ENCODE assay signal across 8 cellular contexts in the genomic region with DNA sequence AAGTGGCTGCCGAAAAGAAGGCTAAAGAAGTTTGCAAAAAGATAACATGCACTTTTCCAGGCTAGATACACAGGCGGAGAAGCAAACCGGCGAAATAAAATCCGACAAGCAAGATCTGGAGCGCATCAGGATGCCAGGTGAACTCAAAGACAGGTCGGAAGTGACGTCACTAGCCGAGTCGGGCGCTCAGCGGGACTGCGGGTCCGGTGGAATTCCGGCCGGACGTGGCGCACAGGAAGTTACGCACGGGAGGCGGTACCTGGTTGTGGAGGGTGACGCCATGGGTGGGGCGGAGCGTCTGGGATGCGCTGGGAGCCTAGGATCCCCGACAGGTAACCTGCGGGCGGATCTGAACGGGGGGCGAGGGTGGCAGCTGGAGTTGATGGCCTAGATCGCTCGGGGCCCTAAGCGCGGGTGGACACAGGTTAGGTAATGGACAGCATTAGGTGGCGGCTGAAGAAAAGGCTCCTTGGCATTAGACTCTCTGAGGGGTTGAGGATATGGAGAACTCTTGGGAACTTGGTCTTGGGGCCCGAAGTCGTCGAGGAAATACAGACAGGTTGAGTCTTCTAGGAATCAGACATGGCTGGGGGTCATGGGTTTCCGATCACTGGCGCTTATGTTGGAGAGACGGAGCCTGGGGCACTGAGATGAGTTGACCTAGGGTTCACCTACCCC. TPM values are rescaled to one million over a fixed set of nuclear protein-coding genes. Genes with fewer than 3 reads are reported as not detected.
DNase-seq lines count a peak whose midpoint lies in the region; ATAC-seq and TF ChIP-seq lines count a peak whose summit lies in the region.

No MANE protein-coding gene starts in this region.

- peak overlapping the region; percentile 99 for H3K4me3 Mint-ChIP-seq in T-helper 1 cell treated with Interleukin-12 subunit alpha and Interleukin-12 subunit beta and Interleukin-4 antibody, amounts not matched to agents 30 μg/mL and 1 μg/mL, for 36 hours

- no peak for TF ChIP-seq CTCF in GM12875 (IDR thresholded peaks at IDR 0.05; ENCODE audit: borderline replicate concordance, insufficient read depth, low read depth, low read length)
- TF ChIP-seq CTCF in upper lobe of right lung (IDR thresholded peaks at IDR 0.05), result no peak

- no peaks in the 10 kb centered on the region for H3K27me3 ChIP-seq in upper lobe of right lung

- ATAC-seq in HG02763 (IDR thresholded peaks at IDR 0.05; ENCODE audit: unreplicated experiment) (peak; percentile 100), left ventricle myocardium superior (peak; percentile 100), upper lobe of right lung (peak; percentile 100)

- intact Hi-C loops in left ventricle myocardium superior (cut with micrococcal nuclease), result no loop called here
- intact Hi-C loops in posterior vena cava (cut with DNase I), result no loop called here
- intact Hi-C loops in upper lobe of right lung (cut with DNase I), result no loop called here

- no peaks in the 10 kb centered on the region for H3K4me1 ChIP-seq in upper lobe of right lung

- H3K27ac ChIP-seq in upper lobe of right lung, result peak overlapping the region; percentile 66

- peak overlapping the region; percentile 71 for H3K4me3 ChIP-seq in GM12875 (ENCODE audit: low read depth, low read length)
- H3K4me3 ChIP-seq in upper lobe of right lung, result peak overlapping the region; percentile 82

- peak overlapping the region; percentile 96 for H3K27ac Mint-ChIP-seq in T-helper 1 cell treated with Interleukin-12 subunit alpha and Interleukin-12 subunit beta and Interleukin-4 antibody, amounts not matched to agents 30 μg/mL and 1 μg/mL, for 36 hours

- H3K9me3 ChIP-seq in upper lobe of right lung, result no peaks in the 10 kb centered on the region

- peaks cover 19% of the 10 kb centered on the region for H3K4me1 Mint-ChIP-seq in T-helper 1 cell treated with Interleukin-12 subunit alpha and Interleukin-12 subunit beta and Interleukin-4 antibody, amounts not matched to agents 30 μg/mL and 1 μg/mL, for 36 hours (ENCODE audit: low read depth)

- peaks cover 22% of the 10 kb centered on the region for H3K9me3 Mint-ChIP-seq in T-helper 1 cell treated with Interleukin-12 subunit alpha and Interleukin-12 subunit beta and Interleukin-4 antibody, amounts not matched to agents 30 μg/mL and 1 μg/mL, for 36 hours

- peaks cover 16% of the 10 kb centered on the region for H3K27me3 Mint-ChIP-seq in T-helper 1 cell treated with Interleukin-12 subunit alpha and Interleukin-12 subunit beta and Interleukin-4 antibody, amounts not matched to agents 30 μg/mL and 1 μg/mL, for 36 hours (ENCODE audit: low read depth)

- no peaks in the 10 kb centered on the region for H3K36me3 ChIP-seq in upper lobe of right lung

- H3K36me3 Mint-ChIP-seq in T-helper 1 cell treated with Interleukin-12 subunit alpha and Interleukin-12 subunit beta and Interleukin-4 antibody, amounts not matched to agents 30 μg/mL and 1 μg/mL, for 36 hours (ENCODE audit: low read depth), result peaks cover 7% of the 10 kb centered on the region

- DNase-seq in NCI-H146 treated with DMSO at 0.1 percent for 48 hours (lab: John Stamatoyannopoulos, UW; ENCODE audit: unreplicated experiment), result peak; percentile 93
- DNase-seq in anterior cingulate cortex (lab: John Stamatoyannopoulos, UW), result peak; percentile 50 to 98 (median 92)
- peak; percentile 97 for DNase-seq in left ventricle myocardium superior
- DNase-seq in posterior vena cava (ENCODE audit: low spot score), result peak; percentile 99
- peak; percentile 98 for DNase-seq in upper lobe of right lung

RNA-seq across cellular contexts. Expression of a gene that starts 29.0 kb away (rescaled TPM):
- 19.2 TPM for total RNA-seq in left ventricle myocardium superior
- total RNA-seq in posterior vena cava, result 1 to 10 TPM; 3.1 to 4.1 TPM
- 12.0 TPM for total RNA-seq in upper lobe of right lung

Comparison
In these comparisons a context has a peak if more than half of its experiments do, and no peak if none do; other contexts are left out.
1. Peak in every context shown above with its lines: DNase-seq, ATAC-seq, H3K4me3 ChIP-seq and H3K27ac ChIP-seq.